ENCODE assay signal across 8 cellular contexts in genomic region chr7:78020131-78020873, GRCh38.
DNase-seq lines count a peak whose midpoint lies in the region; ATAC-seq and TF ChIP-seq lines count a peak whose summit lies in the region.

No MANE protein-coding gene starts in this region.

- H3K4me3 ChIP-seq in PC-3 (ENCODE audit: low read length) = peak overlapping the region; percentile 66
- peak overlapping the region; percentile 73 for H3K4me3 ChIP-seq in trophoblast cell (ENCODE audit: low read depth, low read length)

- no peak overlapping the region for H2AK5ac ChIP-seq in trophoblast cell (ENCODE audit: low read length)

- peak overlapping the region; percentile 92 for H4K8ac ChIP-seq in trophoblast cell (ENCODE audit: low read depth, low read length)

- no peak overlapping the region for H3K18ac ChIP-seq in trophoblast cell (ENCODE audit: low read length)

- no peak overlapping the region for H3K23ac ChIP-seq in trophoblast cell (ENCODE audit: low read length)

- CTCF ChIA-PET in PC-3 (lab: Charles Lee) = interaction anchor here (0.5 to 1.1 kb wide), 7 partner anchors 70 to 908 kb away, joined by 3 to 5 read pairs (median 4); no protein-coding TSS in a partner anchor

- H2BK5ac ChIP-seq in trophoblast cell (ENCODE audit: low read depth, low read length, poor library complexity) = no peak overlapping the region

- WGBS in trophoblast cell (ENCODE audit: extremely low coverage, insufficient coverage, insufficient read length) = no CpG with 5 or more reads among the region's 25 CpGs

- H3K4me2 ChIP-seq in PC-3 (ENCODE audit: low read length) (peak overlapping the region; percentile 68), trophoblast cell (ENCODE audit: low read length) (peak overlapping the region; percentile 72)

- H3K36me3 ChIP-seq in PC-3 (ENCODE audit: low read depth, low read length) (no peaks in the 10 kb centered on the region), trophoblast cell (ENCODE audit: control insufficient read depth in 1 of 2, insufficient read depth in 2 of 2, low read length in 2 of 2) (no peaks in the 10 kb centered on the region)

- H3K4me1 ChIP-seq in PC-3 (ENCODE audit: insufficient read depth, low read length) (peaks cover 8% of the 10 kb centered on the region), trophoblast cell (ENCODE audit: control insufficient read depth in 1 of 2, insufficient read depth in 2 of 2, low read length in 2 of 2) (peaks cover 3 to 5% of the 10 kb centered on the region in 2 experiments)

- peak; percentile 80 to 90 (median 85) for DNase-seq in NCI-H1417 (lab: John Stamatoyannopoulos, UW)
- DNase-seq in NCI-H1417 treated with DMSO at 0.1 percent for 48 hours (lab: John Stamatoyannopoulos, UW) = no peak
- DNase-seq in PC-3 = peak; percentile 76
- DNase-seq in amygdala (lab: John Stamatoyannopoulos, UW) = peak in 39 of 56 donors; percentile 10 to 79 (median 44)
- peak; percentile 45 for DNase-seq in left cardiac atrium
- peak; percentile 63 to 80 for DNase-seq in trophoblast cell

- H3K9ac ChIP-seq in PC-3 (ENCODE audit: low read length) (no peak overlapping the region), trophoblast cell (ENCODE audit: low read length) (no peak overlapping the region)

- H2BK120ac ChIP-seq in trophoblast cell (ENCODE audit: insufficient read depth, low read length, poor library complexity) = peak overlapping the region; percentile 11

- H3K79me2 ChIP-seq in PC-3 (ENCODE audit: low read length) = no peaks in the 10 kb centered on the region
- H3K79me2 ChIP-seq in trophoblast cell (ENCODE audit: control insufficient read depth, insufficient read depth, low read length, poor library complexity) = peaks cover 2% of the 10 kb centered on the region

- no TSS peak for BruUV-seq in PC-3 (replicated peaks; lab: Mats Ljungman, UMichigan)

- peaks cover 5% of the 10 kb centered on the region for H3K79me1 ChIP-seq in trophoblast cell (ENCODE audit: low read length)

- TF ChIP-seq EP300 in Ishikawa (IDR thresholded peaks at IDR 0.05; ENCODE audit: borderline replicate concordance) = no peak

- POLR2A ChIA-PET in PC-3 (lab: Charles Lee; ENCODE audit: unreplicated experiment) = no interaction called here

- H2BK12ac ChIP-seq in trophoblast cell (ENCODE audit: low read length) = peak overlapping the region; percentile 13

- peak overlapping the region; percentile 77 for H4K12ac ChIP-seq in trophoblast cell (ENCODE audit: low read depth, low read length)

- H3K27me3 ChIP-seq in PC-3 (ENCODE audit: low read length) = peaks cover 58% of the 10 kb centered on the region
- H3K27me3 ChIP-seq in trophoblast cell (ENCODE audit: insufficient read depth, low read length) = no peaks in the 10 kb centered on the region

- H2AFZ ChIP-seq in PC-3 (ENCODE audit: low read length) (peak overlapping the region; percentile 75), trophoblast cell (ENCODE audit: insufficient read depth, low read length, poor library complexity) (peak overlapping the region; percentile 88)

- H3K27ac ChIP-seq in PC-3 (ENCODE audit: low read length) (no peak overlapping the region), trophoblast cell (ENCODE audit: low read depth, low read length) (no peak overlapping the region)

- TF ChIP-seq CTCF in PC-3 (conservative IDR thresholded peaks at IDR 0.05; ENCODE audit: low read depth, low read length) = peak; percentile 78

- intact Hi-C loops in PC-3 (cut with micrococcal nuclease) (loop anchor here (1.0 to 10.0 kb wide), 4 partner anchors 80 to 904 kb away; no protein-coding TSS in a partner anchor), left cardiac atrium (cut with DNase I) (no loop called here)

- TF ChIP-seq RAD21 in Ishikawa (IDR thresholded peaks at IDR 0.05; ENCODE audit: low read depth) = peak; percentile 85

- no peak overlapping the region for H3K4ac ChIP-seq in trophoblast cell (ENCODE audit: low read depth, low read length)

- no peaks in the 10 kb centered on the region for H3K9me2 ChIP-seq in PC-3 (replicated peaks; ENCODE audit: low read length)

- H3F3A ChIP-seq in PC-3 (ENCODE audit: low read length, unreplicated experiment) = no peaks in the 10 kb centered on the region

- H3K9me3 ChIP-seq in PC-3 (ENCODE audit: low read length) (no peaks in the 10 kb centered on the region), trophoblast cell (ENCODE audit: insufficient read depth, low read depth, low read length) (no peaks in the 10 kb centered on the region)

- peak overlapping the region; percentile 17 for H3K14ac ChIP-seq in trophoblast cell (ENCODE audit: low read length)

- no peaks in the 10 kb centered on the region for H4K20me1 ChIP-seq in PC-3 (ENCODE audit: low read length)

- peak overlapping the region; percentile 70 for H4K91ac ChIP-seq in trophoblast cell (ENCODE audit: low read depth, low read length)

- ATAC-seq in GM21786 (IDR thresholded peaks at IDR 0.05; ENCODE audit: unreplicated experiment) = peak; percentile 43
- peak; percentile 62 for ATAC-seq in PC-3
- peak; percentile 81 to 84 for ATAC-seq in left cardiac atrium

TF ChIP-seq in Ishikawa, 13 proteins besides CTCF, POLR2A, EP300 and RAD21:
- TF ChIP-seq TCF12 (IDR thresholded peaks at IDR 0.05; ENCODE audit: low read depth) (no peak), NFIC (IDR thresholded peaks at IDR 0.05) (peak; percentile 44)
